8 cellular contexts compared by ENCODE assay signal in the genomic region with DNA sequence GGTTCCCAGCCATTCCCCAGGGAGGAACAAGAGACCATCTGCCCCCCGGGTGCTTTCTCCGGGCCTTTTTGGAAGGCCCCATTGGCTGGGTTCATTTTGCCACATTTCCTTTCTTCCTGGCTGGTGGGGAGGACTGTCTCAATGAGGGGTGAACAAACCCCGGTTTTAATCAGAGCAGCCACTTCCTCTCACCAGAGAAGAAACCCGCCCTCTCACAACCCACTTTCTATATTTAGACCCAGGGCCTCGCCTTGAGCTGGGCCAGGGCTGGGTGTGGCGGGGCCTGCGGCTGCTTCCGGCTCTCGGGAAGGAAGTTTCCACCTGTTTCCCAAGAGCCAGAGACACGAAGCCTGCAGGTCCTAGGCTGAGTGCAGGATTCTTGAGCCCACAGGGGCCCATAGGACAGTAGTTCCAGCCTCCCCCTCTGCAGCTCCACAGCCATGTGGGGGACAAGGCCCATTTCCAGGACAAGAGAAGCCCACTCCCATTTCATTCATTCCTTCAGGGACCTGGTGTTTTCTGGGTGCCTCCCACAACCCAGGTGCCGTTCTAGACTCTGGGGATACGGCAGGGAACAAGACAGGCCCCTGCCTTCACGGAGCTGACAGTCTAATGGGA. TPM values are rescaled to one million over a fixed set of nuclear protein-coding genes. Genes with fewer than 3 reads are reported as not detected.
A peak's percentile ranks its signal among the peaks of the same experiment; 100 is the strongest.
DNase-seq lines count a peak whose midpoint lies in the region; ATAC-seq and TF ChIP-seq lines count a peak whose summit lies in the region.

No MANE protein-coding gene starts in this region.

- H4K20me1 ChIP-seq in DOHH2 (ENCODE audit: control insufficient read depth, insufficient read depth, low read depth, low read length) = 0 out of 2 replicates have a peak, but pooled peaks cover 3% of the 10 kb centered on the region

- no peaks in the 10 kb centered on the region for H3K9me3 Mint-ChIP-seq in activated CD4-positive, alpha-beta T cell treated with anti-CD3 and anti-CD28 coated beads for 36 hours (ENCODE audit: low read depth)

- ATAC-seq in GM21619 (IDR thresholded peaks at IDR 0.05; ENCODE audit: unreplicated experiment) = peak; percentile 92
- ATAC-seq in activated CD4-positive, alpha-beta T cell treated with anti-CD3 and anti-CD28 coated beads for 36 hours = peak; percentile 91

- H3K4me3 Mint-ChIP-seq in activated CD4-positive, alpha-beta T cell treated with anti-CD3 and anti-CD28 coated beads for 36 hours = no peak overlapping the region

- H3K4me1 ChIP-seq in DOHH2 (ENCODE audit: control insufficient read depth, low read length) = peaks cover 74% of the 10 kb centered on the region

- TF ChIP-seq CTCF in DOHH2 (IDR thresholded peaks at IDR 0.05; ENCODE audit: low read depth, low read length, poor library complexity, severe bottlenecking) = no peak
- no peak for TF ChIP-seq CTCF in fibroblast of villous mesenchyme (IDR thresholded peaks at IDR 0.05; ENCODE audit: insufficient read depth, low read depth, low read length)

- H3K27ac ChIP-seq in DOHH2 (ENCODE audit: low read depth, low read length) = peak overlapping the region; percentile 51

- H3K9me3 ChIP-seq in DOHH2 (ENCODE audit: control insufficient read depth, insufficient read depth, low read length) = no peaks in the 10 kb centered on the region

- POLR2A ChIA-PET in activated CD4-positive, alpha-beta T cell treated with anti-CD3 and anti-CD28 coated beads for 36 hours (lab: Charles Lee) = interaction anchor here (0.6 to 1.7 kb wide), 2 partner anchors 34 to 84 kb away, joined by 3 to 5 read pairs; no protein-coding TSS in a partner anchor

- H3K79me2 ChIP-seq in DOHH2 (ENCODE audit: control insufficient read depth, low read length) = no peaks in the 10 kb centered on the region

- intact Hi-C loops in activated CD4-positive, alpha-beta T cell treated with anti-CD3 and anti-CD28 coated beads for 36 hours (cut with DNase I, micrococcal nuclease) = loop anchor here (2.0 kb wide), 2 partner anchors 34 to 42 kb away; a partner anchor contains a TSS

- H3K27me3 Mint-ChIP-seq in activated CD4-positive, alpha-beta T cell treated with anti-CD3 and anti-CD28 coated beads for 36 hours = no peaks in the 10 kb centered on the region

- H3K4me3 ChIP-seq in DOHH2 (ENCODE audit: low read length) (peak overlapping the region; percentile 58), fibroblast of villous mesenchyme (ENCODE audit: low read depth, low read length) (no peak overlapping the region)
- H3K4me3 ChIP-seq in Jurkat, Clone E6-1 (ENCODE audit: low read length) = peak overlapping the region; percentile 5; the same call in 1 of the 2 replicates

- peaks cover 56% of the 10 kb centered on the region for H3K4me1 Mint-ChIP-seq in activated CD4-positive, alpha-beta T cell treated with anti-CD3 and anti-CD28 coated beads for 36 hours

- CTCF ChIA-PET in activated CD4-positive, alpha-beta T cell treated with anti-CD3 and anti-CD28 coated beads for 36 hours (lab: Charles Lee) = interaction anchor here (0.6 to 1.7 kb wide), 3 partner anchors 24 to 83 kb away, joined by 3 to 4 read pairs (median 3); no protein-coding TSS in a partner anchor

- H3K36me3 ChIP-seq in DOHH2 (ENCODE audit: control insufficient read depth, low read length) = no peaks in the 10 kb centered on the region

- DNase-seq in Jurkat, Clone E6-1 (ENCODE audit: low read depth, low spot score) = peak; percentile 93
- DNase-seq in activated CD4-positive, alpha-beta T cell treated with anti-CD3 and anti-CD28 coated beads for 36 hours = peak; percentile 80
- DNase-seq in fibroblast of villous mesenchyme (ENCODE audit: low read depth) = peak; percentile 34
- DNase-seq in stimulated activated CD4-positive, alpha-beta T cell treated with anti-CD3 and anti-CD28 coated beads, TNF-alpha, amount 100 ng/mL, for 48 hours (ENCODE audit: low read depth in 3 of 3) = peak; percentile 35 to 51 (median 48)
- no peak for DNase-seq in HuH-7.5 (ENCODE audit: low spot score)
- no peak for DNase-seq in NCI-H345 treated with DMSO at 0.1 percent for 48 hours (lab: John Stamatoyannopoulos, UW; ENCODE audit: unreplicated experiment)

- H3F3A ChIP-seq in DOHH2 (ENCODE audit: control insufficient read depth, insufficient read depth) = peaks cover 2% of the 10 kb centered on the region; the same call in 1 of the 2 replicates

- H3K27ac Mint-ChIP-seq in activated CD4-positive, alpha-beta T cell treated with anti-CD3 and anti-CD28 coated beads for 36 hours = peak overlapping the region; percentile 83

- peaks cover 8% of the 10 kb centered on the region for H3K27me3 ChIP-seq in DOHH2 (ENCODE audit: control insufficient read depth, low read length)

- peak overlapping the region; percentile 71 for H3K4me2 ChIP-seq in DOHH2 (ENCODE audit: low read length)

- H3K36me3 Mint-ChIP-seq in activated CD4-positive, alpha-beta T cell treated with anti-CD3 and anti-CD28 coated beads for 36 hours (ENCODE audit: low read depth) = no peaks in the 10 kb centered on the region

- H3K9me2 ChIP-seq in DOHH2 (replicated peaks; ENCODE audit: control insufficient read depth, low read length) = no peaks in the 10 kb centered on the region

RNA-seq across cellular contexts. Expression of a gene that starts 41.8 kb away (rescaled TPM):
- polyA plus RNA-seq in Jurkat, Clone E6-1 (2012; ENCODE audit: insufficient read depth, insufficient read length) = 66.7 TPM
- 100 to 1,000 TPM in 1 of 2 experiments, 10 to 100 TPM in 1; 96.5 to 101 TPM for total RNA-seq in activated CD4-positive, alpha-beta T cell treated with anti-CD3 and anti-CD28 coated beads for 36 hours
- 5.2 and 8.2 TPM in 2 replicates for total RNA-seq in fibroblast of villous mesenchyme

Comparison
In these comparisons a context has a peak if more than half of its experiments do, and no peak if none do; other contexts are left out.
1. DNase-seq: peak in Jurkat, Clone E6-1 (single experiment), activated CD4-positive, alpha-beta T cell treated with anti-CD3 and anti-CD28 coated beads for 36 hours (single experiment), fibroblast of villous mesenchyme (single experiment) and stimulated activated CD4-positive, alpha-beta T cell treated with anti-CD3 and anti-CD28 coated beads, TNF-alpha, amount 100 ng/mL, for 48 hours (3 of 3); none in HuH-7.5 (single experiment) and NCI-H345 treated with DMSO at 0.1 percent for 48 hours (single experiment).
2. RNA of a gene that starts 41.8 kb away (total RNA-seq): 96.5 to 101 TPM in activated CD4-positive, alpha-beta T cell treated with anti-CD3 and anti-CD28 coated beads for 36 hours; 5.2 to 8.2 TPM in fibroblast of villous mesenchyme; every median in the first group is over 10 times any median in the second.